ENCODE assay signal across 21 cellular contexts in genomic region chr7:3957735-3958491, GRCh38.
DNase-seq lines count a peak whose midpoint lies in the region; ATAC-seq and TF ChIP-seq lines count a peak whose summit lies in the region.
"Had no signal": no experiment of that assay in that cellular context is flagged by ENCODE, and none has a peak within 500 bp of the region (broad histone marks: within the 10 kb centered on the region; RNA-seq: fewer than 3 reads in every experiment).

No MANE protein-coding gene starts in this region.

- ATAC-seq in GM21825 (IDR thresholded peaks at IDR 0.05; ENCODE audit: unreplicated experiment), result peak; percentile 34
- no peak for ATAC-seq in Panc1
- ATAC-seq in natural killer cell, result no peak
- ATAC-seq: A549, left cardiac atrium had no signal

- TF ChIP-seq CTCF in mammary epithelial cell (conservative IDR thresholded peaks at IDR 0.05 in 1 of 2, IDR thresholded peaks at IDR 0.05 in 1 of 2; ENCODE audit: extremely low read depth in 1 of 2, insufficient read depth in 1 of 2, low read depth in 1 of 2, low read length in 2 of 2) (no peak), breast epithelium (IDR thresholded peaks at IDR 0.05) (no peak), Panc1 (IDR thresholded peaks at IDR 0.05) (no peak), thyroid gland (IDR thresholded peaks at IDR 0.05) (no peak), natural killer cell (IDR thresholded peaks at IDR 0.05) (no peak)

- H3K9me3 ChIP-seq in mammary epithelial cell (replicated peaks; ENCODE audit: insufficient read depth, low read length) (peaks cover 7% of the 10 kb centered on the region), breast epithelium (no peaks in the 10 kb centered on the region), Panc1 (ENCODE audit: control insufficient read depth, insufficient read depth, low read depth, low read length) (no peaks in the 10 kb centered on the region), thyroid gland (no peaks in the 10 kb centered on the region)
- H3K9me3 ChIP-seq: A549, SJCRH30, upper lobe of left lung had no signal

- peak overlapping the region; percentile 39 for H3K4me2 ChIP-seq in mammary epithelial cell (ENCODE audit: insufficient read depth, low read depth, low read length)
- H3K4me2 ChIP-seq: A549, hepatocyte had no signal

- H3K27ac ChIP-seq in mammary epithelial cell (ENCODE audit: insufficient read depth, low read depth, low read length) (no peak overlapping the region), breast epithelium (no peak overlapping the region), Panc1 (ENCODE audit: low read length) (peak overlapping the region; percentile 29), thyroid gland (peak overlapping the region in 1 of 3 donors; percentile 33)
- H3K27ac ChIP-seq: A549, hepatocyte, SJCRH30, upper lobe of left lung had no signal

- no peaks in the 10 kb centered on the region for H3K79me2 ChIP-seq in mammary epithelial cell (ENCODE audit: insufficient read depth, low read length)
- H3K79me2 ChIP-seq: hepatocyte had no signal

- H3K4me1 ChIP-seq in mammary epithelial cell (ENCODE audit: insufficient read depth, low read length) (peaks cover 11% of the 10 kb centered on the region), breast epithelium (no peaks in the 10 kb centered on the region), Panc1 (ENCODE audit: control insufficient read depth, insufficient read depth, low read length) (peaks cover 29% of the 10 kb centered on the region), thyroid gland (peaks cover 29 to 38% of the 10 kb centered on the region in 2 donors)
- H3K4me1 ChIP-seq: upper lobe of left lung had no signal

- H3K4me1 Mint-ChIP-seq in natural killer cell, result no peaks in the 10 kb centered on the region

- no peaks in the 10 kb centered on the region for H4K20me1 ChIP-seq in mammary epithelial cell (ENCODE audit: insufficient read depth, low read length)

- no peak overlapping the region for H2AFZ ChIP-seq in mammary epithelial cell (ENCODE audit: low read depth, low read length)
- H2AFZ ChIP-seq: hepatocyte had no signal

- H3K4me3 ChIP-seq in mammary epithelial cell (replicated peaks in 1 of 3; ENCODE audit: insufficient read depth in 1 of 3, low read depth in 2 of 3, low read length in 3 of 3) (peak overlapping the region in 1 of 3 experiments; percentile 24), breast epithelium (no peak overlapping the region), Panc1 (ENCODE audit: low read depth in 2 of 2, low read length in 2 of 2) (no peak overlapping the region), thyroid gland (replicated peaks in 1 of 3) (no peak overlapping the region)
- H3K4me3 ChIP-seq: A549, hepatocyte, SJCRH30, upper lobe of left lung had no signal

- H3K27ac Mint-ChIP-seq in natural killer cell, result no peak overlapping the region
- H3K27ac Mint-ChIP-seq: activated naive CD4-positive, alpha-beta T cell treated with anti-CD3 and anti-CD28 coated beads for 36 hours; dendritic cell treated with granulocyte-macrophage colony-stimulating factor and Interleukin-4, amounts not matched to agents 40 ng/mL and 50 ng/mL, for 4 days; HFFc6 had no signal

- BruUV-seq in mammary epithelial cell (replicated peaks; lab: Mats Ljungman, UMichigan) (no TSS peak), Panc1 (replicated peaks; lab: Mats Ljungman, UMichigan) (no TSS peak)

- in situ Hi-C loops in mammary epithelial cell (cut with MboI; ENCODE audit: low sequenced_read_pairs in 2 of 2) (no loop called here), Panc1 (cut with HindIII; ENCODE audit: low pct_unique_long_range_greater_than_20kb, low sequenced_read_pairs) (no loop called here)

- DNase-seq in mammary epithelial cell, result peak; percentile 25
- no peak for DNase-seq in breast epithelium (ENCODE audit: low spot score in 2 of 2)
- no peak for DNase-seq in Panc1 (ENCODE audit: low read depth, low spot score)
- peak; percentile 27 to 42 for DNase-seq in thyroid gland
- no peak for DNase-seq in natural killer cell
- no peak for DNase-seq in epidermal melanocyte (ENCODE audit: insufficient read length, low spot score)
- DNase-seq in inferior parietal cortex (ENCODE audit: extremely low spot score), result no peak
- DNase-seq: activated CD4-positive, alpha-beta T cell treated with anti-CD3 and anti-CD28 coated beads for 4 hours; activated naive CD4-positive, alpha-beta T cell treated with anti-CD3 and anti-CD28 coated beads for 36 hours; HFFc6; left cardiac atrium; NCI-H1694; NCI-H446; SJCRH30; small intestine; stimulated activated naive CD4-positive, alpha-beta T cell; upper lobe of left lung had no signal

- no peak overlapping the region for H3K9ac ChIP-seq in mammary epithelial cell (ENCODE audit: insufficient read depth, low read length)

- POLR2A ChIA-PET in Panc1 (lab: Charles Lee), result no interaction called here

- intact Hi-C loops in mammary epithelial cell (cut with micrococcal nuclease) (loop anchor here (2.0 kb wide), 1 partner anchor 49 kb away; no protein-coding TSS in a partner anchor), breast epithelium (cut with DNase I; ENCODE audit: low total_unique reads) (no loop called here), Panc1 (cut with micrococcal nuclease; ENCODE audit: unreplicated experiment) (no loop called here), thyroid gland (cut with DNase I) (no loop called here), natural killer cell (cut with micrococcal nuclease) (no loop called here)

- dilution Hi-C loops in mammary epithelial cell (cut with HindIII; ENCODE audit: low sequenced_read_pairs), result no loop called here

- CTCF ChIA-PET in mammary epithelial cell (lab: Charles Lee; ENCODE audit: low non-redundant PET) (interaction anchor here (0.6 kb wide), 1 partner anchor 8 kb away, joined by 3 read pairs; no protein-coding TSS in a partner anchor), Panc1 (lab: Charles Lee) (no interaction called here)

- H3K27me3 ChIP-seq in mammary epithelial cell (ENCODE audit: insufficient read depth, low read length), result no peaks in the 10 kb centered on the region
- no peaks in the 10 kb centered on the region for H3K27me3 ChIP-seq in breast epithelium
- no peaks in the 10 kb centered on the region for H3K27me3 ChIP-seq in Panc1 (ENCODE audit: control insufficient read depth, insufficient read depth, low read length)
- no peaks in the 10 kb centered on the region for H3K27me3 ChIP-seq in thyroid gland
- H3K27me3 ChIP-seq: hepatocyte, SJCRH30, upper lobe of left lung had no signal

- H3K36me3 Mint-ChIP-seq in natural killer cell, result no peaks in the 10 kb centered on the region

- TF ChIP-seq POLR2A in breast epithelium (IDR thresholded peaks at IDR 0.05) (no peak), thyroid gland (IDR thresholded peaks at IDR 0.05) (no peak)

- H3K36me3 ChIP-seq in mammary epithelial cell (ENCODE audit: insufficient read depth, low read length), result no peaks in the 10 kb centered on the region
- no peaks in the 10 kb centered on the region for H3K36me3 ChIP-seq in breast epithelium
- no peaks in the 10 kb centered on the region for H3K36me3 ChIP-seq in Panc1 (ENCODE audit: control insufficient read depth, insufficient read depth, low read length)
- no peaks in the 10 kb centered on the region for H3K36me3 ChIP-seq in thyroid gland
- H3K36me3 ChIP-seq: SJCRH30, upper lobe of left lung had no signal

- WGBS in mammary epithelial cell (ENCODE audit: low coverage, missing lambda C conversion rate), result 14% methylated on average over 9 of the region's 9 CpGs
- WGBS in thyroid gland, 2 donors, result 25 to 31% methylated on average over 9 of the region's 9 CpGs

- H3K27me3 Mint-ChIP-seq in natural killer cell (ENCODE audit: low read depth in 2 of 2), result peaks cover 0 to 2% of the 10 kb centered on the region in 2 donors
- H3K27me3 Mint-ChIP-seq: dendritic cell treated with granulocyte-macrophage colony-stimulating factor and Interleukin-4, amounts not matched to agents 40 ng/mL and 50 ng/mL, for 4 days had no signal

- H3K4me3 Mint-ChIP-seq in natural killer cell, result no peak overlapping the region
- H3K4me3 Mint-ChIP-seq: activated naive CD4-positive, alpha-beta T cell treated with anti-CD3 and anti-CD28 coated beads for 36 hours; dendritic cell treated with granulocyte-macrophage colony-stimulating factor and Interleukin-4, amounts not matched to agents 40 ng/mL and 50 ng/mL, for 4 days; HFFc6 had no signal

- no peaks in the 10 kb centered on the region for H3K9me3 Mint-ChIP-seq in natural killer cell

Comparison
In these comparisons a context has a peak if more than half of its experiments do, and no peak if none do; other contexts are left out.
1. DNase-seq: peak in mammary epithelial cell (single experiment) and thyroid gland (2 of 2); none in breast epithelium (0 of 2), Panc1 (single experiment), natural killer cell (single experiment), epidermal melanocyte (single experiment) and inferior parietal cortex (single experiment).